14 cellular contexts compared by ENCODE assay signal in the genomic region with DNA sequence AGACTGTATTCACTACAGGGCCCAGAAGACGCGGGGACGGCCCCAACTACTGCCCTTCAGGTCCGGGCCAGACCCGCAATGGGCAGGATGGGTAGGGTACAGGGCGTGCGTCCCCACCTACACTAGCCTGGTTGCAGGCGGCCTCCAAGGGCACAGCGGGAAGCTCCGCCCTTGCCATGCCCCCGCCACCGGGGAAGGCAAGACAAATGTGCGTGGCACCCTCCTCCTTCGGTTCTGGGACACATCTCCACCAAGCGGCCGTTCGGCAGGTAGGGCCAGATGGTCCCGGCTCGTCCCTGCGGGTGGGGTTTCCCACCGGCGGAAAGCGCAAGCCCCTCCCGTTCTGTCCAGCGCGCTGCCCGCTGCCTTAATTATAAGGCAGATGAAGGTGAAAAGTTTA. TPM values are rescaled to one million over a fixed set of nuclear protein-coding genes. Genes with fewer than 3 reads are reported as not detected.
DNase-seq lines count a peak whose midpoint lies in the region; ATAC-seq and TF ChIP-seq lines count a peak whose summit lies in the region.
"Had no signal": no experiment of that assay in that cellular context is flagged by ENCODE, and none has a peak within 500 bp of the region (broad histone marks: within the 10 kb centered on the region; RNA-seq: fewer than 3 reads in every experiment).

No MANE protein-coding gene starts in this region.

- H3K27ac Mint-ChIP-seq in natural killer cell, result peak overlapping the region; percentile 51 to 64
- no peak overlapping the region for H3K27ac Mint-ChIP-seq in natural killer cell treated with Interleukin-12 subunit alpha and Interleukin-12 subunit beta and Interleukin-15 and Interleukin-18, amount 100 ng/mL, for 72 hours
- peak overlapping the region; percentile 49 for H3K27ac Mint-ChIP-seq in T-helper 17 cell
- H3K27ac Mint-ChIP-seq in naive thymus-derived CD8-positive, alpha-beta T cell, result peak overlapping the region in 3 of 10 donors; percentile 44 to 77 (median 77)

- H3K36me3 Mint-ChIP-seq in natural killer cell (no peaks in the 10 kb centered on the region), T-helper 17 cell (ENCODE audit: low read depth) (no peaks in the 10 kb centered on the region)
- peaks cover 9% of the 10 kb centered on the region for H3K36me3 Mint-ChIP-seq in natural killer cell treated with Interleukin-12 subunit alpha and Interleukin-12 subunit beta and Interleukin-15 and Interleukin-18, amount 100 ng/mL, for 72 hours
- peaks cover 0 to 21% (median 0%) of the 10 kb centered on the region in 3 donors for H3K36me3 Mint-ChIP-seq in naive thymus-derived CD8-positive, alpha-beta T cell

- no peak for DNase-seq in natural killer cell
- DNase-seq in natural killer cell treated with Interleukin-12 subunit alpha and Interleukin-12 subunit beta and Interleukin-15 and Interleukin-18, amount 100 ng/mL, for 72 hours (ENCODE audit: low spot score), result no peak
- DNase-seq in T-helper 17 cell, result no peak
- peak; percentile 82 for DNase-seq in islet precursor cell
- no peak for DNase-seq in naive thymus-derived CD8-positive, alpha-beta T cell
- no peak for DNase-seq in left colon
- no peak for DNase-seq in ureter (ENCODE audit: low spot score)
- DNase-seq: activated CD4-positive, alpha-beta T cell treated with anti-CD3 and anti-CD28 coated beads for 4 hours; AML-193; dermis blood vessel endothelial cell; mammary epithelial cell; NCI-H1930; RPMI8226 had no signal

- POLR2A ChIA-PET in naive thymus-derived CD8-positive, alpha-beta T cell (lab: Charles Lee), result interaction anchor here (1.3 kb wide), 1 partner anchor 65 kb away, joined by 3 read pairs; a partner anchor contains a TSS

- no peaks in the 10 kb centered on the region for H3K27me3 Mint-ChIP-seq in natural killer cell (ENCODE audit: low read depth in 2 of 2)
- no peaks in the 10 kb centered on the region for H3K27me3 Mint-ChIP-seq in natural killer cell treated with Interleukin-12 subunit alpha and Interleukin-12 subunit beta and Interleukin-15 and Interleukin-18, amount 100 ng/mL, for 72 hours
- H3K27me3 Mint-ChIP-seq in T-helper 17 cell, result no peaks in the 10 kb centered on the region
- H3K27me3 Mint-ChIP-seq in naive thymus-derived CD8-positive, alpha-beta T cell, result no peaks in the 10 kb centered on the region

- intact Hi-C loops in natural killer cell (cut with micrococcal nuclease), result no loop called here
- intact Hi-C loops in left colon (cut with DNase I, micrococcal nuclease), result loop anchor here in 1 of 2 donors (10.0 kb wide), 1 partner anchor 269 kb away; no protein-coding TSS in a partner anchor

- H3K4me3 Mint-ChIP-seq in natural killer cell (no peak overlapping the region), T-helper 17 cell (no peak overlapping the region)
- no peak overlapping the region for H3K4me3 Mint-ChIP-seq in natural killer cell treated with Interleukin-12 subunit alpha and Interleukin-12 subunit beta and Interleukin-15 and Interleukin-18, amount 100 ng/mL, for 72 hours
- H3K4me3 Mint-ChIP-seq in naive thymus-derived CD8-positive, alpha-beta T cell, result peak overlapping the region in 1 of 10 donors; percentile 12

- H3K9me3 ChIP-seq in T-helper 17 cell (ENCODE audit: control insufficient read depth, low read length, poor library complexity, severe bottlenecking), result no peaks in the 10 kb centered on the region

- no peak for TF ChIP-seq CTCF in natural killer cell (IDR thresholded peaks at IDR 0.05)

- peaks cover 26 to 36% of the 10 kb centered on the region in 2 donors for H3K4me1 Mint-ChIP-seq in natural killer cell
- H3K4me1 Mint-ChIP-seq in natural killer cell treated with Interleukin-12 subunit alpha and Interleukin-12 subunit beta and Interleukin-15 and Interleukin-18, amount 100 ng/mL, for 72 hours (ENCODE audit: low read depth in 2 of 2), result peaks cover 15 to 37% of the 10 kb centered on the region in 2 donors
- H3K4me1 Mint-ChIP-seq in T-helper 17 cell, result peaks cover 10% of the 10 kb centered on the region
- peaks cover 13 to 56% (median 35%) of the 10 kb centered on the region in 4 donors for H3K4me1 Mint-ChIP-seq in naive thymus-derived CD8-positive, alpha-beta T cell

- ATAC-seq in natural killer cell (no peak), T-helper 17 cell (no peak), left colon (no peak), GM18870 (IDR thresholded peaks at IDR 0.05; ENCODE audit: unreplicated experiment) (no peak)
- ATAC-seq in natural killer cell treated with Interleukin-12 subunit alpha and Interleukin-12 subunit beta and Interleukin-15 and Interleukin-18, amount 100 ng/mL, for 72 hours, result no peak
- no peak for ATAC-seq in naive thymus-derived CD8-positive, alpha-beta T cell

- H3K9me3 Mint-ChIP-seq in natural killer cell, result no peaks in the 10 kb centered on the region
- no peaks in the 10 kb centered on the region for H3K9me3 Mint-ChIP-seq in natural killer cell treated with Interleukin-12 subunit alpha and Interleukin-12 subunit beta and Interleukin-15 and Interleukin-18, amount 100 ng/mL, for 72 hours
- H3K9me3 Mint-ChIP-seq in naive thymus-derived CD8-positive, alpha-beta T cell, result no peaks in the 10 kb centered on the region

RNA-seq across cellular contexts. Expression of a gene that starts 5.6 kb away (rescaled TPM):
- 10 to 100 TPM; 47.4 to 61.8 (median 56.3) TPM for total RNA-seq in natural killer cell
- total RNA-seq in natural killer cell treated with Interleukin-12 subunit alpha and Interleukin-12 subunit beta and Interleukin-15 and Interleukin-18, amount 100 ng/mL, for 72 hours, result 10 to 100 TPM; 32.5 to 57.6 TPM
- total RNA-seq in T-helper 17 cell, result 10 to 100 TPM; 77.5 to 77.6 TPM
- total RNA-seq in naive thymus-derived CD8-positive, alpha-beta T cell, result 10 to 100 TPM; 20.5 to 21.8 TPM
- 10 to 100 TPM; 60.3 to 65.1 (median 60.3) TPM for polyA plus RNA-seq in naive thymus-derived CD8-positive, alpha-beta T cell
- 10 to 100 TPM in 1 of 2 donors, 1 to 10 TPM in 1; 8.5 to 10.0 TPM for total RNA-seq in left colon
- total RNA-seq in ureter, result 30.8 TPM

RNA-seq across cellular contexts. Expression of a gene that starts 5.8 kb away (rescaled TPM):
- total RNA-seq in natural killer cell (10 to 100 TPM; 45.1 to 56.6 (median 45.9) TPM), T-helper 17 cell (10 to 100 TPM; 27.7 to 28.5 TPM), left colon (10 to 100 TPM in 1 of 2 donors, 1 to 10 TPM in 1; 8.3 to 10.2 TPM), ureter (11.2 TPM)
- total RNA-seq in natural killer cell treated with Interleukin-12 subunit alpha and Interleukin-12 subunit beta and Interleukin-15 and Interleukin-18, amount 100 ng/mL, for 72 hours, result 10 to 100 TPM; 17.9 to 20.9 TPM
- total RNA-seq in naive thymus-derived CD8-positive, alpha-beta T cell, result 10 to 100 TPM; 11.1 to 13.7 TPM
- polyA plus RNA-seq in naive thymus-derived CD8-positive, alpha-beta T cell, result 1 to 10 TPM; 1.9 to 3.7 (median 2.2) TPM

Comparison
In these comparisons a context has a peak if more than half of its experiments do, and no peak if none do; other contexts are left out.
1. H3K27ac Mint-ChIP-seq: peak in natural killer cell (2 of 2) and T-helper 17 cell (single experiment); none in natural killer cell treated with Interleukin-12 subunit alpha and Interleukin-12 subunit beta and Interleukin-15 and Interleukin-18, amount 100 ng/mL, for 72 hours (0 of 2).